Comparison of ENCODE assay signal across 15 cellular contexts in genomic region chr5:115329475-115329874, GRCh38. TPM values are rescaled to one million over a fixed set of nuclear protein-coding genes. Genes with fewer than 3 reads are reported as not detected.
DNase-seq lines count a peak whose midpoint lies in the region; ATAC-seq and TF ChIP-seq lines count a peak whose summit lies in the region.
"Had no signal": no experiment of that assay in that cellular context is flagged by ENCODE, and none has a peak within 500 bp of the region (broad histone marks: within the 10 kb centered on the region; RNA-seq: fewer than 3 reads in every experiment).

No MANE protein-coding gene starts in this region.

- no peak overlapping the region for H3K9ac ChIP-seq in HUES6 (ENCODE audit: low read length)
- peak overlapping the region; percentile 53; the same call in 1 of the 2 replicates for H3K9ac ChIP-seq in OCI-LY3 (ENCODE audit: low read length)

- no peaks in the 10 kb centered on the region for H3K79me2 ChIP-seq in OCI-LY3 (ENCODE audit: low read length)

- H3K4me1 ChIP-seq in A673 (ENCODE audit: insufficient read depth, low read length, poor library complexity, severe bottlenecking): no peaks in the 10 kb centered on the region
- peaks cover 25% of the 10 kb centered on the region for H3K4me1 ChIP-seq in HUES6 (ENCODE audit: control insufficient read depth, insufficient read depth, low read length)
- H3K4me1 ChIP-seq in OCI-LY3 (ENCODE audit: low read length): peaks cover 51% of the 10 kb centered on the region
- H3K4me1 ChIP-seq in esophagus squamous epithelium: no peaks in the 10 kb centered on the region

- WGBS in esophagus squamous epithelium, 2 donors: 73 to 80% methylated on average over 8 of the region's 8 CpGs

- peak overlapping the region; percentile 8; the same call in 1 of the 2 replicates for H2AFZ ChIP-seq in OCI-LY3 (ENCODE audit: low read depth, low read length)

- intact Hi-C loops in A673 (cut with micrococcal nuclease; ENCODE audit: unreplicated experiment) (no loop called here), head of caudate nucleus (cut with DNase I) (no loop called here), esophagus squamous epithelium (cut with DNase I) (no loop called here)

- POLR2A ChIA-PET in A673 (lab: Charles Lee; ENCODE audit: low non-redundant PET): no interaction called here

- H4K20me1 ChIP-seq in OCI-LY3 (ENCODE audit: insufficient read depth, low read length): no peaks in the 10 kb centered on the region

- H3K27me3 ChIP-seq in A673 (replicated peaks; ENCODE audit: insufficient read depth, low read depth, low read length, poor library complexity): peaks cover 3% of the 10 kb centered on the region
- no peaks in the 10 kb centered on the region for H3K27me3 ChIP-seq in HUES6 (ENCODE audit: control insufficient read depth, insufficient read depth, low read length)
- no peaks in the 10 kb centered on the region for H3K27me3 ChIP-seq in OCI-LY3 (ENCODE audit: low read depth, low read length)
- no peaks in the 10 kb centered on the region for H3K27me3 ChIP-seq in esophagus squamous epithelium

- no peaks in the 10 kb centered on the region for H3K36me3 ChIP-seq in A673 (ENCODE audit: insufficient read depth, low read length, poor library complexity, severe bottlenecking)
- no peaks in the 10 kb centered on the region for H3K36me3 ChIP-seq in HUES6 (ENCODE audit: control insufficient read depth, insufficient read depth, low read length)
- peaks cover 5% of the 10 kb centered on the region for H3K36me3 ChIP-seq in OCI-LY3 (replicated peaks; ENCODE audit: low read depth, low read length)
- H3K36me3 ChIP-seq in esophagus squamous epithelium: no peaks in the 10 kb centered on the region

- ATAC-seq in GM19023 (IDR thresholded peaks at IDR 0.05; ENCODE audit: unreplicated experiment): no peak
- ATAC-seq: activated T-cell treated with anti-CD3 and anti-CD28 coated beads, Interleukin-2, amount 50 U/mL, for 4 hours; T-cell had no signal

- no peaks in the 10 kb centered on the region for H3K9me3 ChIP-seq in A673 (ENCODE audit: low read depth, low read length, poor library complexity, severe bottlenecking)
- no peaks in the 10 kb centered on the region for H3K9me3 ChIP-seq in HUES6 (ENCODE audit: control insufficient read depth, insufficient read depth, low read depth, low read length)
- no peaks in the 10 kb centered on the region for H3K9me3 ChIP-seq in OCI-LY3 (ENCODE audit: insufficient read depth, low read length)
- no peaks in the 10 kb centered on the region for H3K9me3 ChIP-seq in esophagus squamous epithelium

- CTCF ChIA-PET in A673 (lab: Charles Lee): interaction anchor here (0.9 kb wide), 1 partner anchor 245 kb away, joined by 8 read pairs; no protein-coding TSS in a partner anchor

- no peak for TF ChIP-seq POLR2A in esophagus squamous epithelium (IDR thresholded peaks at IDR 0.05)

- peak overlapping the region; percentile 79 for H3K4me2 ChIP-seq in OCI-LY3 (ENCODE audit: low read length)
- H3K4me2 ChIP-seq: smooth muscle cell had no signal

- TF ChIP-seq CTCF in A673 (conservative IDR thresholded peaks at IDR 0.05; ENCODE audit: low read depth, low read length) (no peak), OCI-LY3 (IDR thresholded peaks at IDR 0.05; ENCODE audit: low read depth, low read length) (no peak), esophagus squamous epithelium (IDR thresholded peaks at IDR 0.05) (no peak)

- H3K27ac ChIP-seq in A673 (ENCODE audit: low read depth, low read length, poor library complexity, severe bottlenecking) (no peak overlapping the region), HUES6 (ENCODE audit: low read depth, low read length) (peak overlapping the region; percentile 36; the same call in 1 of the 2 replicates), OCI-LY3 (ENCODE audit: low read length) (peak overlapping the region; percentile 99), esophagus squamous epithelium (no peak overlapping the region)

- no TSS peak for BruUV-seq in A673 (replicated peaks; lab: Mats Ljungman, UMichigan)

- DNase-seq in A673 (ENCODE audit: low spot score): peak; percentile 70
- DNase-seq in head of caudate nucleus: peak in 24 of 42 donors; percentile 4 to 66 (median 34)
- DNase-seq in NCI-H510A treated with DMSO at 0.1 percent for 48 hours (lab: John Stamatoyannopoulos, UW): no peak
- DNase-seq in esophagus squamous epithelium (lab: John Stamatoyannopoulos, UW): no peak
- DNase-seq in cerebellar nuclear complex (lab: John Stamatoyannopoulos, UW): no peak
- DNase-seq: ACHN; activated CD4-positive, alpha-beta T cell treated with anti-CD3 and anti-CD28 coated beads for 4 hours; activated T-cell treated with anti-CD3 and anti-CD28 coated beads, Interleukin-2, amount 50 U/mL, for 4 hours; foreskin fibroblast; islet precursor cell; T-cell had no signal

- H3K4me3 ChIP-seq in A673 (ENCODE audit: low read depth, low read length, poor library complexity, severe bottlenecking) (no peak overlapping the region), HUES6 (ENCODE audit: low read depth, low read length) (no peak overlapping the region), OCI-LY3 (ENCODE audit: low read length) (peak overlapping the region; percentile 48), esophagus squamous epithelium (no peak overlapping the region)
- H3K4me3 ChIP-seq: smooth muscle cell had no signal

RNA-seq across cellular contexts. Expression of gene CCDC112, which starts 33.0 kb away (rescaled TPM):
- total RNA-seq in A673 (2021): 13.4 and 14.2 TPM in 2 replicates
- 1 to 10 TPM; 4.7 to 7.2 (median 4.8) TPM for total RNA-seq in esophagus squamous epithelium

Comparison
In these comparisons a context has a peak if more than half of its experiments do, and no peak if none do; other contexts are left out.
1. DNase-seq: peak in A673 (single experiment) and head of caudate nucleus (24 of 42); none in NCI-H510A treated with DMSO at 0.1 percent for 48 hours (single experiment), esophagus squamous epithelium (single experiment) and cerebellar nuclear complex (0 of 2).
2. H3K27ac ChIP-seq: peak in HUES6 (single experiment) and OCI-LY3 (single experiment); none in A673 (single experiment) and esophagus squamous epithelium (0 of 4).